13 cellular contexts compared by ENCODE assay signal in genomic region chr7:6055499-6055912, GRCh38. TPM values are rescaled to one million over a fixed set of nuclear protein-coding genes. Genes with fewer than 3 reads are reported as not detected.
A peak's percentile ranks its signal among the peaks of the same experiment; 100 is the strongest.
DNase-seq lines count a peak whose midpoint lies in the region; ATAC-seq, FAIRE-seq and TF ChIP-seq lines count a peak whose summit lies in the region.
"Not testable (repeated sequence)": the region's sequence is repeated elsewhere in the genome, so short reads cannot be mapped to it uniquely, and the experiment has no call there.
"Had no signal": no experiment of that assay in that cellular context is flagged by ENCODE, and none has a peak within 500 bp of the region (broad histone marks: within the 10 kb centered on the region; RNA-seq: fewer than 3 reads in every experiment).

No MANE protein-coding gene starts in this region.

- H3K23me2 ChIP-seq in H9 (ENCODE audit: insufficient read length, low read depth, low read length, poor library complexity, severe bottlenecking): not testable (repeated sequence)

- H3K9me3 Mint-ChIP-seq in CD4-positive, alpha-beta T cell; H9; WTC11; chondrocyte (ENCODE audit: low read depth): not testable (repeated sequence)

- H3K27ac ChIP-seq in CD4-positive, alpha-beta T cell (ENCODE audit: low read depth, low read length); H9 (ENCODE audit: insufficient read length, low read depth, low read length): not testable (repeated sequence)
- H3K27ac ChIP-seq in pancreas: peak overlapping the region in 1 of 4 donors; percentile 22

- H3K14ac ChIP-seq in H9 (ENCODE audit: insufficient read depth, low read length): not testable (repeated sequence)

- FAIRE-seq in pancreas (lab: Jason Lieb, UNC): not testable (repeated sequence)

- not testable (repeated sequence) for H3K4me2 ChIP-seq in H9 (ENCODE audit: insufficient read depth, insufficient read length, low read length)

- H4K5ac ChIP-seq in H9 (ENCODE audit: insufficient read length, low read depth, low read length): not testable (repeated sequence)

- H2BK5ac ChIP-seq in H9 (ENCODE audit: insufficient read length, low read length): not testable (repeated sequence)

- H3K23ac ChIP-seq in H9 (ENCODE audit: insufficient read length, low read depth, low read length): not testable (repeated sequence)

- H3K4me3 Mint-ChIP-seq in CD4-positive, alpha-beta T cell: peak overlapping the region; percentile 7
- H3K4me3 Mint-ChIP-seq in H9; WTC11; chondrocyte (ENCODE audit: unreplicated experiment): not testable (repeated sequence)

- POLR2A ChIA-PET in CD4-positive, alpha-beta T cell (lab: Charles Lee); WTC11 (lab: Charles Lee): not testable (repeated sequence)

- H3K36me3 Mint-ChIP-seq in CD4-positive, alpha-beta T cell (ENCODE audit: low read depth): peaks cover 31% of the 10 kb centered on the region
- H3K36me3 Mint-ChIP-seq in H9 (ENCODE audit: insufficient read depth in 1 of 3, low read depth in 3 of 3) (peaks cover 12 to 32% (median 21%) of the 10 kb centered on the region in 3 experiments; a peak in 6 of 7 replicates), WTC11 (peaks cover 18% of the 10 kb centered on the region)
- not testable (repeated sequence) for H3K36me3 Mint-ChIP-seq in chondrocyte (ENCODE audit: low read depth)

- no CpG with 5 or more reads among the region's 8 CpGs for WGBS in H9 (ENCODE audit: extremely low coverage, insufficient read length, low lambda C conversion rate)
- WGBS in pancreas, 2 donors: 38 to 47% methylated on average over 8 of the region's 8 CpGs

- not testable (repeated sequence) for H3K56ac ChIP-seq in H9 (ENCODE audit: insufficient read length, low read depth, low read length)

- not testable (repeated sequence) for H2BK12ac ChIP-seq in H9 (ENCODE audit: insufficient read length, low read depth, low read length)

- TF ChIP-seq CTCF in CD4-positive, alpha-beta T cell (IDR thresholded peaks at IDR 0.05); H9 (conservative IDR thresholded peaks at IDR 0.05); WTC11 (IDR thresholded peaks at IDR 0.05); chondrocyte (IDR thresholded peaks at IDR 0.05); pancreas (IDR thresholded peaks at IDR 0.05): not testable (repeated sequence)

- not testable (repeated sequence) for H4K20me1 ChIP-seq in H9 (ENCODE audit: control insufficient read depth, insufficient read depth, insufficient read length)

- not testable (repeated sequence) for H2AFZ ChIP-seq in H9 (ENCODE audit: low read length)

- H3K27me3 ChIP-seq in CD4-positive, alpha-beta T cell (ENCODE audit: control insufficient read depth, insufficient read depth, low read length); H9 (ENCODE audit: insufficient read depth, low read length); pancreas: not testable (repeated sequence)

- H3K4me3 ChIP-seq in pancreas: not testable (repeated sequence)

- H3K4ac ChIP-seq in H9 (ENCODE audit: low read depth, low read length): not testable (repeated sequence)

- not testable (repeated sequence) for H2BK20ac ChIP-seq in H9 (ENCODE audit: low read depth, low read length, poor library complexity, severe bottlenecking)

- H3K27ac Mint-ChIP-seq in CD4-positive, alpha-beta T cell: not testable (repeated sequence)
- H3K27ac Mint-ChIP-seq in H9 (peak overlapping the region in 2 of 3 experiments; percentile 61 to 85; a peak in 3 of 7 replicates), WTC11 (peak overlapping the region; percentile 89), chondrocyte (ENCODE audit: unreplicated experiment) (peak overlapping the region; percentile 74)

- H4K91ac ChIP-seq in H9 (ENCODE audit: insufficient read length, low read depth, low read length): not testable (repeated sequence)

- H3K27me3 Mint-ChIP-seq in CD4-positive, alpha-beta T cell; H9 (ENCODE audit: low read depth); WTC11 (ENCODE audit: low read depth); chondrocyte (ENCODE audit: low read depth): not testable (repeated sequence)

- not testable (repeated sequence) for H3K9ac ChIP-seq in H9 (ENCODE audit: extremely low read depth, insufficient read length, low read length)

- DNase-seq in CD4-positive, alpha-beta T cell; H9; WTC11 (ENCODE audit: low spot score); chondrocyte (ENCODE audit: low spot score); left lobe of liver (ENCODE audit: low spot score): not testable (repeated sequence)
- DNase-seq in M059J (ENCODE audit: low read depth): peak; percentile 41
- peak; percentile 8 for DNase-seq in NCI-H748 (lab: John Stamatoyannopoulos, UW; ENCODE audit: unreplicated experiment)
- peak in 4 of 6 donors; percentile 35 to 51 (median 39) for DNase-seq in pancreas

- intact Hi-C loops in CD4-positive, alpha-beta T cell (cut with DNase I, micrococcal nuclease); pancreas (cut with DNase I): not testable (repeated sequence)

- H3K36me3 ChIP-seq in pancreas: peaks cover 0 to 13% (median 9%) of the 10 kb centered on the region in 3 donors

- not testable (repeated sequence) for H3T11ph ChIP-seq in H9 (ENCODE audit: low read length)

- not testable (repeated sequence) for H3K18ac ChIP-seq in H9 (ENCODE audit: insufficient read length, low read depth, low read length)

- H3K79me1 ChIP-seq in H9 (ENCODE audit: insufficient read depth, low read depth, low read length, poor library complexity, severe bottlenecking): not testable (repeated sequence)

- not testable (repeated sequence) for H3K9me3 ChIP-seq in CD4-positive, alpha-beta T cell (ENCODE audit: control insufficient read depth, low read length); H9 (ENCODE audit: control insufficient read depth, low read depth, low read length); pancreas

- CTCF ChIA-PET in CD4-positive, alpha-beta T cell (lab: Charles Lee): not testable (repeated sequence)
- CTCF ChIA-PET in WTC11 (lab: Charles Lee): interaction anchor here (0.6 to 1.3 kb wide), 4 partner anchors 46 to 144 kb away, joined by 3 to 4 read pairs (median 4); partner anchors contain the start of gene AIMP2

- not testable (repeated sequence) for H2AK5ac ChIP-seq in H9 (ENCODE audit: insufficient read length, low read length)

- peaks cover 27% of the 10 kb centered on the region for H3K4me1 Mint-ChIP-seq in CD4-positive, alpha-beta T cell (ENCODE audit: low read depth)
- H3K4me1 Mint-ChIP-seq in H9: peaks cover 11 to 15% of the 10 kb centered on the region in 2 experiments
- H3K4me1 Mint-ChIP-seq in WTC11: peaks cover 15% of the 10 kb centered on the region
- H3K4me1 Mint-ChIP-seq in chondrocyte (ENCODE audit: low read depth): peaks cover 29% of the 10 kb centered on the region

- H3K79me2 ChIP-seq in H9 (ENCODE audit: insufficient read depth, low read length): not testable (repeated sequence)

- H4K8ac ChIP-seq in H9 (replicated peaks; ENCODE audit: insufficient read length, low read depth, low read length): not testable (repeated sequence)

- not testable (repeated sequence) for ATAC-seq in CD4-positive, alpha-beta T cell (ENCODE audit: poor library complexity); WTC11
- ATAC-seq in left lobe of liver (peak; percentile 37), pancreas (peak; percentile 49 to 61 (median 57))

- H3K4me1 ChIP-seq in H9 (ENCODE audit: insufficient read depth, low read length); pancreas: not testable (repeated sequence)

- not testable (repeated sequence) for H2BK120ac ChIP-seq in H9 (ENCODE audit: low read depth, low read length, poor library complexity, severe bottlenecking)

- not testable (repeated sequence) for H2BK15ac ChIP-seq in H9 (ENCODE audit: low read depth, low read length)

RNA-seq across cellular contexts. Expression of gene EIF2AK1, which starts 3.5 kb away (rescaled TPM):
- total RNA-seq in CD4-positive, alpha-beta T cell: 10 to 100 TPM; 51.9 to 53.6 TPM
- total RNA-seq in H9 (2021) (107 and 112 TPM in 2 replicates), WTC11 (2021) (101 to 112 TPM (median 109 TPM) in 3 replicates), chondrocyte (79.0 to 94.8 TPM (median 79.6 TPM) in 3 replicates), left lobe of liver (69.9 TPM), pancreas (10 to 100 TPM; 35.7 to 49.4 (median 46.1) TPM)
- 189 and 198 TPM in 2 replicates for total RNA-seq in M059J (2014; rRNA removed; shearing (Covaris generic))
- 10 to 100 TPM; 20.6 to 28.4 TPM for polyA plus RNA-seq in pancreas

RNA-seq across cellular contexts. Expression of gene ANKRD61, which starts 24.3 kb away (rescaled TPM):
- total RNA-seq in CD4-positive, alpha-beta T cell: not detected
- total RNA-seq in H9 (2021) (0.24 TPM in 1 of 2 replicates, not detected in the other), WTC11 (2021) (not detected in 3 replicates), chondrocyte (not detected in 3 replicates), left lobe of liver (not detected), pancreas (not detected)
- 1.2 TPM in 1 of 2 replicates, not detected in the other for total RNA-seq in M059J (2014; rRNA removed; shearing (Covaris generic))
- not detected for polyA plus RNA-seq in pancreas
- total RNA-seq: cardiac septum; esophagus mucosa; naive thymus-derived CD8-positive, alpha-beta T cell; osteocyte; right cardiac atrium had no signal

RNA-seq across cellular contexts. Expression of gene AIMP2, which starts 46.4 kb away (rescaled TPM):
- total RNA-seq in CD4-positive, alpha-beta T cell: 1 to 10 TPM; 4.3 to 5.4 TPM
- total RNA-seq in H9 (2021): 77.6 and 78.2 TPM in 2 replicates
- 121 and 130 TPM in 2 replicates for total RNA-seq in M059J (2014; rRNA removed; shearing (Covaris generic))
- total RNA-seq in WTC11 (2021): 63.2 to 69.4 TPM (median 67.8 TPM) in 3 replicates
- total RNA-seq in chondrocyte: 31.6 to 49.8 TPM (median 49.7 TPM) in 3 replicates
- 22.9 TPM for total RNA-seq in left lobe of liver
- 10 to 100 TPM in 4 of 6 donors, 1 to 10 TPM in 2; 7.6 to 15.7 (median 11.1) TPM for total RNA-seq in pancreas
- polyA plus RNA-seq in pancreas: 10 to 100 TPM in 1 of 2 donors, 1 to 10 TPM in 1; 6.6 to 13.1 TPM

RNA-seq across cellular contexts. Expression of gene PMS2, which starts 46.7 kb away (rescaled TPM):
- 10 to 100 TPM; 10.8 to 15.0 TPM for total RNA-seq in CD4-positive, alpha-beta T cell
- 17.1 and 18.4 TPM in 2 replicates for total RNA-seq in H9 (2021)
- total RNA-seq in M059J (2014; rRNA removed; shearing (Covaris generic)): 11.0 and 14.9 TPM in 2 replicates
- 13.7 to 14.8 TPM (median 14.6 TPM) in 3 replicates for total RNA-seq in WTC11 (2021)
- 15.3 to 17.0 TPM (median 16.0 TPM) in 3 replicates for total RNA-seq in chondrocyte
- total RNA-seq in left lobe of liver: 4.4 TPM
- 1 to 10 TPM; 3.4 to 7.2 (median 4.0) TPM for total RNA-seq in pancreas
- 1 to 10 TPM; 2.0 to 4.7 TPM for polyA plus RNA-seq in pancreas

RNA-seq across cellular contexts. Expression of gene USP42, which starts 49.2 kb away (rescaled TPM):
- 10 to 100 TPM; 34.6 to 37.2 TPM for total RNA-seq in CD4-positive, alpha-beta T cell
- 16.9 and 17.6 TPM in 2 replicates for total RNA-seq in H9 (2021)
- total RNA-seq in M059J (2014; rRNA removed; shearing (Covaris generic)): 6.6 and 9.7 TPM in 2 replicates
- 15.9 to 17.1 TPM (median 16.4 TPM) in 3 replicates for total RNA-seq in WTC11 (2021)
- 10.8 to 11.9 TPM (median 11.0 TPM) in 3 replicates for total RNA-seq in chondrocyte
- 4.2 TPM for total RNA-seq in left lobe of liver
- total RNA-seq in pancreas: 1 to 10 TPM; 3.7 to 6.6 (median 3.9) TPM
- polyA plus RNA-seq in pancreas: 1 to 10 TPM; 3.2 to 4.1 TPM
